Comparison of ENCODE assay signal across 9 cellular contexts in genomic region chr1:54884135-54884586, GRCh38. TPM values are rescaled to one million over a fixed set of nuclear protein-coding genes. Genes with fewer than 3 reads are reported as not detected.
A peak's percentile ranks its signal among the peaks of the same experiment; 100 is the strongest.
DNase-seq lines count a peak whose midpoint lies in the region; ATAC-seq and TF ChIP-seq lines count a peak whose summit lies in the region.
"Had no signal": no experiment of that assay in that cellular context is flagged by ENCODE, and none has a peak within 500 bp of the region (broad histone marks: within the 10 kb centered on the region; RNA-seq: fewer than 3 reads in every experiment).

No MANE protein-coding gene starts in this region.

- no peaks in the 10 kb centered on the region for H3K9me2 ChIP-seq in OCI-LY7 (ENCODE audit: insufficient read depth, low read length)
- H3K9me2 ChIP-seq: SK-N-SH had no signal

- H3K27me3 ChIP-seq in DND-41 (ENCODE audit: insufficient read depth, low read length, poor library complexity) (no peaks in the 10 kb centered on the region), neural progenitor cell (no peaks in the 10 kb centered on the region)

- H3K4me1 ChIP-seq in DND-41 (ENCODE audit: insufficient read depth, low read length) (peaks cover 58% of the 10 kb centered on the region), OCI-LY7 (ENCODE audit: insufficient read depth, low read length, poor library complexity, severe bottlenecking) (peaks cover 32% of the 10 kb centered on the region), neural progenitor cell (peaks cover 36% of the 10 kb centered on the region)

- H3K27ac Mint-ChIP-seq in neural progenitor cell: peak overlapping the region; percentile 78

- peak overlapping the region; percentile 99 for H3K4me3 Mint-ChIP-seq in neural progenitor cell

- peaks cover 56% of the 10 kb centered on the region for H3K36me3 Mint-ChIP-seq in neural progenitor cell

- H3K36me3 ChIP-seq in DND-41 (ENCODE audit: insufficient read depth, low read length) (peaks cover 71% of the 10 kb centered on the region), OCI-LY7 (ENCODE audit: insufficient read depth, low read length) (peaks cover 60% of the 10 kb centered on the region), neural progenitor cell (peaks cover 26% of the 10 kb centered on the region)

- peak overlapping the region; percentile 80 for H3K4me2 ChIP-seq in DND-41 (ENCODE audit: insufficient read depth, low read length)
- peak overlapping the region; percentile 96; the same call in 1 of the 2 replicates for H3K4me2 ChIP-seq in OCI-LY7 (ENCODE audit: low read length)
- peak overlapping the region; percentile 76 for H3K4me2 ChIP-seq in neural progenitor cell
- H3K4me2 ChIP-seq: SK-N-SH had no signal

- peaks cover 16% of the 10 kb centered on the region for H3F3A ChIP-seq in neural progenitor cell (ENCODE audit: low read depth)

- peaks cover 47% of the 10 kb centered on the region for H3K4me1 Mint-ChIP-seq in neural progenitor cell

- TF ChIP-seq CTCF in DND-41 (IDR thresholded peaks at IDR 0.05; ENCODE audit: borderline replicate concordance, extremely low read depth, low read length, poor library complexity, severe bottlenecking): no peak
- no peak for TF ChIP-seq CTCF in OCI-LY7 (conservative IDR thresholded peaks at IDR 0.05; ENCODE audit: low read length)
- TF ChIP-seq CTCF in epithelial cell of proximal tubule (conservative IDR thresholded peaks at IDR 0.05; ENCODE audit: low read depth, low read length): no peak
- TF ChIP-seq CTCF in neural progenitor cell (IDR thresholded peaks at IDR 0.05): no peak

- DNase-seq in DND-41 (no peak), OCI-LY7 (ENCODE audit: low spot score) (no peak), epithelial cell of proximal tubule (ENCODE audit: low read depth) (no peak), neural progenitor cell (ENCODE audit: low spot score) (no peak)
- no peak for DNase-seq in stimulated activated CD4-positive, alpha-beta T cell treated with anti-CD3 and anti-CD28 coated beads, Interleukin-4, amount 100 ng/mL, for 1 hour
- DNase-seq: SK-N-SH had no signal

- POLR2A ChIA-PET in OCI-LY7 (lab: Charles Lee): no interaction called here

- H3K27ac ChIP-seq in DND-41 (ENCODE audit: low read length) (peak overlapping the region; percentile 98), OCI-LY7 (ENCODE audit: low read depth, low read length, poor library complexity, severe bottlenecking) (no peak overlapping the region), neural progenitor cell (no peak overlapping the region)

- H4K20me1 ChIP-seq in DND-41 (ENCODE audit: insufficient read depth, low read length): peaks cover 43% of the 10 kb centered on the region
- peaks cover 14% of the 10 kb centered on the region; the same call in 1 of the 2 replicates for H4K20me1 ChIP-seq in OCI-LY7 (ENCODE audit: insufficient read depth, low read length)
- H4K20me1 ChIP-seq in neural progenitor cell (ENCODE audit: low read depth): peaks cover 39% of the 10 kb centered on the region

- BruUV-seq in OCI-LY7 (replicated peaks; lab: Mats Ljungman, UMichigan): no TSS peak

- ATAC-seq in DND-41 (ENCODE audit: insufficient read depth, low read depth): no peak
- ATAC-seq in GM21576 (IDR thresholded peaks at IDR 0.05; ENCODE audit: unreplicated experiment): no peak
- no peak for ATAC-seq in GM21528 (IDR thresholded peaks at IDR 0.05; ENCODE audit: low FRiP score, unreplicated experiment)
- no peak for ATAC-seq in GM18858 (IDR thresholded peaks at IDR 0.05; ENCODE audit: unreplicated experiment)

- peaks cover 6% of the 10 kb centered on the region for H3K9me3 Mint-ChIP-seq in neural progenitor cell

- H3K79me2 ChIP-seq in DND-41 (ENCODE audit: insufficient read depth, low read length) (peaks cover 83% of the 10 kb centered on the region), OCI-LY7 (ENCODE audit: insufficient read depth, low read depth, low read length) (peaks cover 36% of the 10 kb centered on the region), neural progenitor cell (ENCODE audit: low read depth) (peaks cover 78% of the 10 kb centered on the region)

- CTCF ChIA-PET in OCI-LY7 (lab: Charles Lee; ENCODE audit: unreplicated experiment): interaction anchor here (2.0 kb wide), 1 partner anchor 11 kb away, joined by 4 read pairs; no protein-coding TSS in a partner anchor

- peak overlapping the region in 1 of 2 experiments; percentile 97; a peak in 2 of 4 replicates for H3K4me3 ChIP-seq in DND-41 (ENCODE audit: low read depth in 1 of 2, low read length in 2 of 2)
- no peak overlapping the region for H3K4me3 ChIP-seq in OCI-LY7 (ENCODE audit: low read depth, low read length, poor library complexity, severe bottlenecking)
- H3K4me3 ChIP-seq in epithelial cell of proximal tubule (ENCODE audit: low read depth, low read length): peak overlapping the region; percentile 93
- H3K4me3 ChIP-seq in neural progenitor cell: no peak overlapping the region

- H3K9ac ChIP-seq in DND-41 (ENCODE audit: low read depth, low read length) (peak overlapping the region; percentile 89; the same call in 1 of the 2 replicates), neural progenitor cell (no peak overlapping the region)
- H3K9ac ChIP-seq: SK-N-SH had no signal

- peaks cover 3% of the 10 kb centered on the region for H3K27me3 Mint-ChIP-seq in neural progenitor cell (ENCODE audit: insufficient read depth, low read depth)

- H2AFZ ChIP-seq in DND-41 (ENCODE audit: low read depth, low read length): no peak overlapping the region
- no peak overlapping the region for H2AFZ ChIP-seq in OCI-LY7 (ENCODE audit: low read length)
- no peak overlapping the region for H2AFZ ChIP-seq in neural progenitor cell (replicated peaks)

- H3K9me3 ChIP-seq in DND-41 (ENCODE audit: insufficient read depth, low read length, severe bottlenecking): no peaks in the 10 kb centered on the region
- H3K9me3 ChIP-seq in OCI-LY7 (ENCODE audit: low read length): peaks cover 14% of the 10 kb centered on the region; the same call in 1 of the 2 replicates
- H3K9me3 ChIP-seq in neural progenitor cell (ENCODE audit: low read depth): no peaks in the 10 kb centered on the region
- H3K9me3 ChIP-seq: SK-N-SH had no signal

- intact Hi-C loops in OCI-LY7 (cut with micrococcal nuclease; ENCODE audit: unreplicated experiment): no loop called here

RNA-seq across cellular contexts. Expression of gene DHCR24, which starts 2.8 kb away (rescaled TPM):
- total RNA-seq in OCI-LY7 (2014; rRNA removed; shearing (Covaris generic)): 40.5 and 45.7 TPM in 2 replicates
- total RNA-seq in OCI-LY7 (2022) (84.4 and 93.6 TPM in 2 replicates), epithelial cell of proximal tubule (258 and 494 TPM in 2 replicates), neural progenitor cell (ENCODE audit: low replicate concordance) (94.5 and 147 TPM in 2 replicates)
